Comparison of ENCODE assay signal across 11 cellular contexts in genomic region chr2:45607701-45608100, GRCh38. TPM values are rescaled to one million over a fixed set of nuclear protein-coding genes. Genes with fewer than 3 reads are reported as not detected.
DNase-seq lines count a peak whose midpoint lies in the region; ATAC-seq and TF ChIP-seq lines count a peak whose summit lies in the region.
"Had no signal": no experiment of that assay in that cellular context is flagged by ENCODE, and none has a peak within 500 bp of the region (broad histone marks: within the 10 kb centered on the region; RNA-seq: fewer than 3 reads in every experiment).

No MANE protein-coding gene starts in this region.

- ATAC-seq in HG03045 (IDR thresholded peaks at IDR 0.05; ENCODE audit: unreplicated experiment) (no peak), HG03457 (IDR thresholded peaks at IDR 0.05; ENCODE audit: unreplicated experiment) (no peak)
- ATAC-seq: natural killer cell had no signal

- peak; percentile 14 for TF ChIP-seq CTCF in colonic mucosa (IDR thresholded peaks at IDR 0.05)

- no peak overlapping the region for H3K4me3 ChIP-seq in colonic mucosa
- H3K4me3 ChIP-seq: SJSA1 had no signal

- no peaks in the 10 kb centered on the region for H3K4me1 ChIP-seq in colonic mucosa

- intact Hi-C loops in colonic mucosa (cut with DNase I): no loop called here

- H3K27me3 ChIP-seq in colonic mucosa: no peaks in the 10 kb centered on the region
- H3K27me3 ChIP-seq: SJSA1 had no signal

- H3K9ac ChIP-seq in colonic mucosa (ENCODE audit: low read depth in 2 of 2, low read length in 2 of 2): no peak overlapping the region

- H3K36me3 ChIP-seq in colonic mucosa: no peaks in the 10 kb centered on the region

- no peak overlapping the region for H3K27ac ChIP-seq in colonic mucosa
- H3K27ac ChIP-seq: SJSA1 had no signal

- DNase-seq in NCI-H2171 treated with DMSO at 0.1 percent for 48 hours (lab: John Stamatoyannopoulos, UW): peak; percentile 4
- no peak for DNase-seq in NCI-H2171 (lab: John Stamatoyannopoulos, UW)
- DNase-seq in NCI-H1694 treated with DMSO at 0.1 percent for 48 hours (lab: John Stamatoyannopoulos, UW): peak; percentile 9
- no peak for DNase-seq in colonic mucosa
- peak; percentile 23 for DNase-seq in renal cortical epithelial cell (ENCODE audit: low read depth)
- no peak for DNase-seq in nucleus accumbens (lab: John Stamatoyannopoulos, UW)
- DNase-seq: cerebellar nuclear complex, natural killer cell had no signal

- no peaks in the 10 kb centered on the region for H3K9me3 ChIP-seq in colonic mucosa
- H3K9me3 ChIP-seq: SJSA1 had no signal

RNA-seq across cellular contexts. Expression of gene SRBD1, which starts 3.4 kb away (rescaled TPM):
- total RNA-seq in colonic mucosa (10 to 100 TPM; 11.8 to 14.4 TPM), renal cortical epithelial cell (10.1 and 13.6 TPM in 2 replicates)

RNA-seq across cellular contexts. Expression of gene PRKCE, which starts 43.8 kb away (rescaled TPM):
- total RNA-seq in colonic mucosa (10 to 100 TPM; 17.5 to 25.8 TPM), renal cortical epithelial cell (3.1 and 6.9 TPM in 2 replicates)

Comparison
In these comparisons a context has a peak if more than half of its experiments do, and no peak if none do; other contexts are left out.
1. DNase-seq: peak in NCI-H2171 treated with DMSO at 0.1 percent for 48 hours (single experiment), NCI-H1694 treated with DMSO at 0.1 percent for 48 hours (single experiment) and renal cortical epithelial cell (single experiment); none in NCI-H2171 (single experiment), colonic mucosa (single experiment) and nucleus accumbens (0 of 56).